8 cellular contexts compared by ENCODE assay signal in genomic region chr12:55073043-55074022, GRCh38. TPM values are rescaled to one million over a fixed set of nuclear protein-coding genes. Genes with fewer than 3 reads are reported as not detected.
DNase-seq lines count a peak whose midpoint lies in the region; ATAC-seq and TF ChIP-seq lines count a peak whose summit lies in the region.

No MANE protein-coding gene starts in this region.

- CTCF ChIA-PET in CD4-positive, alpha-beta memory T cell (lab: Charles Lee; ENCODE audit: partially characterized antibody) = interaction anchor here (0.9 to 14.2 kb wide), 30 partner anchors 10 to 415 kb away, joined by 3 to 751 read pairs (median 15); partner anchors contain the start of genes MUCL1, NEUROD4 and TESPA1

- H3K27me3 Mint-ChIP-seq in CD4-positive, alpha-beta memory T cell = peaks cover 10 to 30% of the 10 kb centered on the region in 2 donors
- peaks cover 34% of the 10 kb centered on the region for H3K27me3 Mint-ChIP-seq in T-helper 17 cell

- H3K27ac Mint-ChIP-seq in CD4-positive, alpha-beta memory T cell = peak overlapping the region in 1 of 7 donors; percentile 24
- H3K27ac Mint-ChIP-seq in T-helper 17 cell = no peak overlapping the region

- peaks cover 5% of the 10 kb centered on the region for H3K27me3 ChIP-seq in CD4-positive, alpha-beta memory T cell (ENCODE audit: insufficient read depth, low read length)
- peaks cover 37% of the 10 kb centered on the region for H3K27me3 ChIP-seq in left ventricle myocardium inferior (ENCODE audit: low read depth)

- peak; percentile 91 for TF ChIP-seq CTCF in left ventricle myocardium inferior (IDR thresholded peaks at IDR 0.05; ENCODE audit: borderline replicate concordance)

- H3K27ac ChIP-seq in CD4-positive, alpha-beta memory T cell (ENCODE audit: low read depth, low read length) = no peak overlapping the region
- H3K27ac ChIP-seq in left ventricle myocardium inferior (replicated peaks) = no peak overlapping the region

- H3K9me3 Mint-ChIP-seq in CD4-positive, alpha-beta memory T cell = no peaks in the 10 kb centered on the region

- no peaks in the 10 kb centered on the region for H3K4me1 ChIP-seq in CD4-positive, alpha-beta memory T cell (ENCODE audit: insufficient read depth, low read length)
- H3K4me1 ChIP-seq in left ventricle myocardium inferior = no peaks in the 10 kb centered on the region

- no peak overlapping the region for H3K4me3 Mint-ChIP-seq in CD4-positive, alpha-beta memory T cell
- no peak overlapping the region for H3K4me3 Mint-ChIP-seq in T-helper 17 cell

- H3K36me3 Mint-ChIP-seq in CD4-positive, alpha-beta memory T cell = no peaks in the 10 kb centered on the region
- no peaks in the 10 kb centered on the region for H3K36me3 Mint-ChIP-seq in T-helper 17 cell (ENCODE audit: low read depth)

- POLR2A ChIA-PET in CD4-positive, alpha-beta memory T cell (lab: Charles Lee; ENCODE audit: partially characterized antibody) = interaction anchor here (1.9 to 2.2 kb wide), 2 partner anchors 80 to 324 kb away, joined by 14 to 41 read pairs; no protein-coding TSS in a partner anchor

- ATAC-seq in GM21423 (IDR thresholded peaks at IDR 0.05; ENCODE audit: unreplicated experiment) (peak; percentile 50), T-helper 17 cell (peak; percentile 66), sciatic nerve (peak; percentile 69), GM18511 (IDR thresholded peaks at IDR 0.05; ENCODE audit: unreplicated experiment) (no peak)

- peaks cover 0 to 3% (median 1%) of the 10 kb centered on the region in 4 donors for H3K4me1 Mint-ChIP-seq in CD4-positive, alpha-beta memory T cell
- peaks cover 7% of the 10 kb centered on the region for H3K4me1 Mint-ChIP-seq in T-helper 17 cell

- DNase-seq in CD4-positive, alpha-beta memory T cell = peak; percentile 69 to 79 (median 71)
- peak; percentile 58 for DNase-seq in NCI-H1092 (lab: John Stamatoyannopoulos, UW)
- DNase-seq in T-helper 17 cell = peak; percentile 56 to 67 (median 63)
- peak; percentile 31 for DNase-seq in amniotic stem cell (lab: John Stamatoyannopoulos, UW)
- peak; percentile 61 for DNase-seq in left ventricle myocardium inferior
- peak; percentile 86 for DNase-seq in sciatic nerve (ENCODE audit: low spot score)

- H3K36me3 ChIP-seq in CD4-positive, alpha-beta memory T cell (ENCODE audit: insufficient read depth, low read length) = no peaks in the 10 kb centered on the region
- no peaks in the 10 kb centered on the region for H3K36me3 ChIP-seq in left ventricle myocardium inferior

- no peak overlapping the region for H3K4me3 ChIP-seq in CD4-positive, alpha-beta memory T cell (ENCODE audit: low read length in 2 of 2)
- H3K4me3 ChIP-seq in left ventricle myocardium inferior = no peak overlapping the region

- no peaks in the 10 kb centered on the region for H3K9me3 ChIP-seq in CD4-positive, alpha-beta memory T cell (ENCODE audit: control insufficient read depth in 1 of 2, low read length in 2 of 2)
- no peaks in the 10 kb centered on the region for H3K9me3 ChIP-seq in T-helper 17 cell (ENCODE audit: control insufficient read depth, low read length, poor library complexity, severe bottlenecking)
- H3K9me3 ChIP-seq in left ventricle myocardium inferior (replicated peaks) = no peaks in the 10 kb centered on the region

- intact Hi-C loops in CD4-positive, alpha-beta memory T cell (cut with micrococcal nuclease) = loop anchor here (1.0 to 5.0 kb wide), 4 partner anchors 69 to 471 kb away; no protein-coding TSS in a partner anchor
- intact Hi-C loops in left ventricle myocardium inferior (cut with micrococcal nuclease) (loop anchor here (5.0 kb wide), 1 partner anchor 81 kb away; no protein-coding TSS in a partner anchor), sciatic nerve (cut with DNase I) (no loop called here)

RNA-seq across cellular contexts. Expression of gene OR9K2, which starts 52.9 kb away (rescaled TPM):
- total RNA-seq in CD4-positive, alpha-beta memory T cell = not detected
- not detected for polyA plus RNA-seq in CD4-positive, alpha-beta memory T cell
- not detected for total RNA-seq in T-helper 17 cell
- total RNA-seq in left ventricle myocardium inferior = not detected
- not detected for total RNA-seq in sciatic nerve

RNA-seq across cellular contexts. Expression of gene NEUROD4, which starts 53.6 kb away (rescaled TPM):
- under 1 TPM in 1 of 2 experiments, not detected in 1; 0.09 TPM for total RNA-seq in CD4-positive, alpha-beta memory T cell
- polyA plus RNA-seq in CD4-positive, alpha-beta memory T cell = not detected
- total RNA-seq in T-helper 17 cell (not detected), left ventricle myocardium inferior (not detected), sciatic nerve (not detected)

Comparison
In these comparisons a context has a peak if more than half of its experiments do, and no peak if none do; other contexts are left out.
1. DNase-seq: peak in every context shown above with its lines; median percentile 86 in sciatic nerve; 71 in CD4-positive, alpha-beta memory T cell; 63 in T-helper 17 cell; 61 in left ventricle myocardium inferior; 58 in NCI-H1092; 31 in amniotic stem cell.